ENCODE assay signal across 10 cellular contexts in genomic region chr11:69721745-69722144, GRCh38. TPM values are rescaled to one million over a fixed set of nuclear protein-coding genes. Genes with fewer than 3 reads are reported as not detected.
DNase-seq lines count a peak whose midpoint lies in the region; ATAC-seq, FAIRE-seq and TF ChIP-seq lines count a peak whose summit lies in the region.
"Had no signal": no experiment of that assay in that cellular context is flagged by ENCODE, and none has a peak within 500 bp of the region (broad histone marks: within the 10 kb centered on the region; RNA-seq: fewer than 3 reads in every experiment).

No MANE protein-coding gene starts in this region.

- H3K4me1 ChIP-seq in CD8-positive, alpha-beta memory T cell (ENCODE audit: insufficient read depth, low read length) = no peaks in the 10 kb centered on the region

- no peaks in the 10 kb centered on the region for H3K9me3 ChIP-seq in AG04450 (ENCODE audit: control insufficient read depth, insufficient read depth, low read length)
- no peaks in the 10 kb centered on the region for H3K9me3 ChIP-seq in CD8-positive, alpha-beta memory T cell (ENCODE audit: low read length)

- no peak overlapping the region for H3K27ac Mint-ChIP-seq in CD8-positive, alpha-beta memory T cell
- H3K27ac Mint-ChIP-seq: stimulated activated naive B cell treated with anti-CD40 and anti-IgM and Interleukin-4, amounts not matched to agents 10 μg/mL and 1 μg/mL and 100 μg/mL, for 72 hours had no signal

- H3K27ac ChIP-seq in AG04450 (ENCODE audit: low read depth, low read length) = no peak overlapping the region
- no peak overlapping the region for H3K27ac ChIP-seq in RWPE1
- no peak overlapping the region for H3K27ac ChIP-seq in CD8-positive, alpha-beta memory T cell (ENCODE audit: low read depth, low read length)

- no peaks in the 10 kb centered on the region for H3K4me1 Mint-ChIP-seq in CD8-positive, alpha-beta memory T cell

- H3K36me3 Mint-ChIP-seq in CD8-positive, alpha-beta memory T cell = peaks cover 0 to 2% (median 0%) of the 10 kb centered on the region in 3 donors
- H3K36me3 Mint-ChIP-seq: stimulated activated naive B cell treated with anti-CD40 and anti-IgM and Interleukin-4, amounts not matched to agents 10 μg/mL and 1 μg/mL and 100 μg/mL, for 72 hours had no signal

- TF ChIP-seq CTCF in AG04450 (IDR thresholded peaks at IDR 0.05; ENCODE audit: low read depth, low read length) (peak; percentile 40), GM10266 (IDR thresholded peaks at IDR 0.05; ENCODE audit: control insufficient read depth, insufficient read depth, low read depth, missing control alignments) (peak; percentile 3), RWPE1 (conservative IDR thresholded peaks at IDR 0.05; ENCODE audit: low read depth) (no peak)

- H3K27me3 ChIP-seq in AG04450 (ENCODE audit: control insufficient read depth, insufficient read depth, low read length) = peaks cover 62% of the 10 kb centered on the region
- H3K27me3 ChIP-seq in CD8-positive, alpha-beta memory T cell (ENCODE audit: insufficient read depth, low read length, poor library complexity, severe bottlenecking) = peaks cover 9% of the 10 kb centered on the region

- H3K36me3 ChIP-seq in CD8-positive, alpha-beta memory T cell (ENCODE audit: insufficient read depth, low read length) = no peaks in the 10 kb centered on the region

- H3K4me3 Mint-ChIP-seq in CD8-positive, alpha-beta memory T cell = no peak overlapping the region
- H3K4me3 Mint-ChIP-seq: stimulated activated naive B cell treated with anti-CD40 and anti-IgM and Interleukin-4, amounts not matched to agents 10 μg/mL and 1 μg/mL and 100 μg/mL, for 72 hours had no signal

- no peak for ATAC-seq in GM18858 (IDR thresholded peaks at IDR 0.05; ENCODE audit: unreplicated experiment)
- ATAC-seq: stimulated activated naive B cell treated with anti-CD40 and anti-IgM and Interleukin-4, amounts not matched to agents 10 μg/mL and 1 μg/mL and 100 μg/mL, for 72 hours had no signal

- peaks cover 0 to 6% (median 0%) of the 10 kb centered on the region in 5 donors for H3K9me3 Mint-ChIP-seq in CD8-positive, alpha-beta memory T cell
- H3K9me3 Mint-ChIP-seq: stimulated activated naive B cell treated with anti-CD40 and anti-IgM and Interleukin-4, amounts not matched to agents 10 μg/mL and 1 μg/mL and 100 μg/mL, for 72 hours had no signal

- TF ChIP-seq POLR2A in GM12891 (IDR thresholded peaks at IDR 0.05; ENCODE audit: low read depth, low read length) = no peak

- H3K4me3 ChIP-seq in AG04450 (ENCODE audit: low read depth, low read length) = no peak overlapping the region
- no peak overlapping the region for H3K4me3 ChIP-seq in CD8-positive, alpha-beta memory T cell (ENCODE audit: low read length)

- no peak for FAIRE-seq in GM12891 (lab: Jason Lieb, UNC)

- CTCF ChIA-PET in AG04450 (lab: Charles Lee) (no interaction called here), RWPE1 (lab: Yijun Ruan, JAX) (interaction anchor here (0.6 to 0.7 kb wide), 2 partner anchors 22 to 166 kb away, joined by 3 read pairs; no protein-coding TSS in a partner anchor)
- CTCF ChIA-PET in CD8-positive, alpha-beta memory T cell (lab: Charles Lee) = no interaction called here

- POLR2A ChIA-PET in AG04450 (lab: Yijun Ruan, JAX) (no interaction called here), RWPE1 (lab: Yijun Ruan, JAX; ENCODE audit: low non-redundant PET) (no interaction called here)
- POLR2A ChIA-PET in CD8-positive, alpha-beta memory T cell (lab: Charles Lee) = no interaction called here

- H3K27me3 Mint-ChIP-seq in CD8-positive, alpha-beta memory T cell = peaks cover 29 to 56% of the 10 kb centered on the region in 2 donors

- no peak for DNase-seq in AG04450 (ENCODE audit: low read depth, low spot score)
- no peak for DNase-seq in GM10266 (ENCODE audit: extremely low spot score)
- peak; percentile 21 for DNase-seq in RWPE1 (ENCODE audit: low spot score)
- peak; percentile 58 for DNase-seq in islet precursor cell
- no peak for DNase-seq in CD8-positive, alpha-beta memory T cell
- no peak for DNase-seq in GM12891 (ENCODE audit: insufficient read length, low spot score)
- no peak for DNase-seq in activated CD4-positive, alpha-beta T cell treated with anti-CD3 and anti-CD28 coated beads, Interleukin-2, amount 50 U/mL, for 4 hours
- DNase-seq: NCI-H187 treated with DMSO at 0.1 percent for 48 hours; stimulated activated naive B cell treated with anti-CD40 and anti-IgM and Interleukin-4, amounts not matched to agents 10 μg/mL and 1 μg/mL and 100 μg/mL, for 72 hours had no signal

TF ChIP-seq in GM12891, 5 proteins besides CTCF, POLR2A, EP300 and RAD21:
- no peak for TF ChIP-seq TAF1 (IDR thresholded peaks at IDR 0.05; ENCODE audit: low read depth, low read length)
- no peak for TF ChIP-seq POLR2AphosphoS5 (IDR thresholded peaks at IDR 0.05; ENCODE audit: low read depth, low read length)
- TF ChIP-seq POU2F2 (IDR thresholded peaks at IDR 0.05; ENCODE audit: low read depth, low read length) = no peak
- TF ChIP-seq PAX5 (IDR thresholded peaks at IDR 0.05; ENCODE audit: insufficient read depth, low read length, severe bottlenecking) = no peak
- no peak for TF ChIP-seq SPI1 (IDR thresholded peaks at IDR 0.05; ENCODE audit: low read depth, low read length)

RNA-seq across cellular contexts. Expression of gene FGF19, which starts 17.9 kb away (rescaled TPM):
- polyA plus RNA-seq in AG04450 (2011; rRNA removed) = not detected in 2 replicates
- not detected in 2 replicates for polyA minus RNA-seq in AG04450 (2011; rRNA and poly(A)+ RNA removed)
- total RNA-seq in CD8-positive, alpha-beta memory T cell = not detected
- polyA plus RNA-seq in CD8-positive, alpha-beta memory T cell = not detected
- polyA plus RNA-seq in GM12891 (2012; ENCODE audit: low read depth, missing spikeins) = not detected

RNA-seq across cellular contexts. Expression of gene LTO1, which starts 46.6 kb away (rescaled TPM):
- polyA plus RNA-seq in AG04450 (2011; rRNA removed) = 15.7 and 18.3 TPM in 2 replicates
- 8.3 and 10.1 TPM in 2 replicates for polyA minus RNA-seq in AG04450 (2011; rRNA and poly(A)+ RNA removed)
- 10 to 100 TPM; 24.8 to 25.0 TPM for total RNA-seq in CD8-positive, alpha-beta memory T cell
- 15.8 TPM for polyA plus RNA-seq in CD8-positive, alpha-beta memory T cell
- 9.9 TPM for polyA plus RNA-seq in GM12891 (2012; ENCODE audit: low read depth, missing spikeins)

RNA-seq across cellular contexts. Expression of gene FGF4, which starts 53.4 kb away (rescaled TPM):
- not detected in 2 replicates for polyA plus RNA-seq in AG04450 (2011; rRNA removed)
- not detected in 2 replicates for polyA minus RNA-seq in AG04450 (2011; rRNA and poly(A)+ RNA removed)
- total RNA-seq in CD8-positive, alpha-beta memory T cell = not detected
- polyA plus RNA-seq in CD8-positive, alpha-beta memory T cell = not detected
- polyA plus RNA-seq in GM12891 (2012; ENCODE audit: low read depth, missing spikeins) = not detected

Comparison
In these comparisons a context has a peak if more than half of its experiments do, and no peak if none do; other contexts are left out.
1. DNase-seq: peak in RWPE1 (single experiment) and islet precursor cell (single experiment); none in AG04450 (single experiment), GM10266 (single experiment), CD8-positive, alpha-beta memory T cell (0 of 5), GM12891 (single experiment) and activated CD4-positive, alpha-beta T cell treated with anti-CD3 and anti-CD28 coated beads, Interleukin-2, amount 50 U/mL, for 4 hours (0 of 2).